In genomic region chr16:87051526-87052320, GRCh38 we compare ENCODE assay signal across 26 cellular contexts.
"Had no signal": no experiment of that assay in that cellular context is flagged by ENCODE, and none has a peak within 500 bp of the region (broad histone marks: within the 10 kb centered on the region; RNA-seq: fewer than 3 reads in every experiment).

No MANE protein-coding gene starts in this region.

- DNase-seq: activated B cell treated with CpG ODN at 0.5 μM for 24 hours; activated CD4-positive, alpha-beta memory T cell treated with anti-CD3 and anti-CD28 coated beads for 36 hours; activated CD4-positive, alpha-beta T cell treated with anti-CD3 and anti-CD28 coated beads, Interleukin-2, amount 10 ng/mL, durations not matched to agents 7 days and 5 days; activated naive CD4-positive, alpha-beta T cell; activated naive CD8-positive, alpha-beta T cell treated with anti-CD3 and anti-CD28 coated beads, Interleukin-2, amount 50 U/mL, for 24 hours; activated T-cell treated with anti-CD3 and anti-CD28 coated beads, Interleukin-2, amount 50 U/mL, for 72 hours; amniotic stem cell; body of pancreas; NCI-H1092; NCI-H1417; NCI-H2029 treated with DMSO at 0.1 percent for 48 hours; NCI-H446; NCI-H526; NCI-H82; RPMI8226; T-cell; T-helper 2 cell; T1000 had no signal

- H3K4me3 Mint-ChIP-seq: activated B cell treated with CpG ODN at 0.5 μM for 24 hours; activated CD4-positive, alpha-beta memory T cell treated with anti-CD3 and anti-CD28 coated beads for 36 hours; activated CD4-positive, alpha-beta T cell treated with anti-CD3 and anti-CD28 coated beads, Interleukin-2, amount 10 ng/mL, durations not matched to agents 7 days and 5 days; activated naive CD8-positive, alpha-beta T cell treated with anti-CD3 and anti-CD28 coated beads, Interleukin-2, amount 50 U/mL, for 24 hours; activated T-cell treated with anti-CD3 and anti-CD28 coated beads, Interleukin-2, amount 50 U/mL, for 72 hours; central memory CD8-positive, alpha-beta T cell; T-cell had no signal

- H3K27me3 Mint-ChIP-seq: activated CD4-positive, alpha-beta T cell treated with anti-CD3 and anti-CD28 coated beads, Interleukin-2, amount 10 ng/mL, durations not matched to agents 7 days and 5 days had no signal

- H3K27me3 ChIP-seq: ascending aorta had no signal

- H3K4me1 ChIP-seq: ascending aorta had no signal

- H3K36me3 ChIP-seq: ascending aorta had no signal

- H3K4me1 Mint-ChIP-seq: activated B cell treated with CpG ODN at 0.5 μM for 24 hours; activated CD4-positive, alpha-beta T cell treated with anti-CD3 and anti-CD28 coated beads, Interleukin-2, amount 10 ng/mL, durations not matched to agents 7 days and 5 days; activated naive CD8-positive, alpha-beta T cell treated with anti-CD3 and anti-CD28 coated beads, Interleukin-2, amount 50 U/mL, for 24 hours; central memory CD8-positive, alpha-beta T cell; T-cell had no signal

- H3K9me3 Mint-ChIP-seq: activated CD4-positive, alpha-beta memory T cell treated with anti-CD3 and anti-CD28 coated beads for 36 hours; activated CD4-positive, alpha-beta T cell treated with anti-CD3 and anti-CD28 coated beads, Interleukin-2, amount 10 ng/mL, durations not matched to agents 7 days and 5 days; activated T-helper 2 cell treated with anti-CD3 and anti-CD28 coated beads, Interferon-gamma antibody, Interleukin-2, Interleukin-4, amounts not matched to agents 10 μg/mL and 5 μg/mL and 100 μg/mL, durations not matched to agents 14 hours and 24 hours and 36 hours; central memory CD8-positive, alpha-beta T cell had no signal

- ATAC-seq: activated naive CD4-positive, alpha-beta T cell treated with anti-CD3 and anti-CD28 coated beads, Interleukin-2, amount 50 U/mL, for 72 hours; activated naive CD8-positive, alpha-beta T cell treated with anti-CD3 and anti-CD28 coated beads, Interleukin-2, amount 50 U/mL, for 24 hours; activated T-cell treated with anti-CD3 and anti-CD28 coated beads, Interleukin-2, amount 50 U/mL, for 72 hours; body of pancreas; Panc1; Right ventricle myocardium inferior; T-cell had no signal

- H3K27ac Mint-ChIP-seq: activated B cell treated with CpG ODN at 0.5 μM for 24 hours; activated CD4-positive, alpha-beta memory T cell treated with anti-CD3 and anti-CD28 coated beads for 36 hours; activated CD4-positive, alpha-beta T cell treated with anti-CD3 and anti-CD28 coated beads, Interleukin-2, amount 10 ng/mL, durations not matched to agents 7 days and 5 days; activated naive CD4-positive, alpha-beta T cell treated with anti-CD3 and anti-CD28 coated beads, Interleukin-2, amount 50 U/mL, for 72 hours; activated naive CD8-positive, alpha-beta T cell treated with anti-CD3 and anti-CD28 coated beads, Interleukin-2, amount 50 U/mL, for 24 hours; activated T-cell treated with anti-CD3 and anti-CD28 coated beads, Interleukin-2, amount 50 U/mL, for 72 hours; activated T-helper 2 cell treated with anti-CD3 and anti-CD28 coated beads, Interferon-gamma antibody, Interleukin-2, Interleukin-4, amounts not matched to agents 10 μg/mL and 5 μg/mL and 100 μg/mL, durations not matched to agents 14 hours and 24 hours and 36 hours; T-cell had no signal

- H3K4me3 ChIP-seq: ascending aorta, body of pancreas, SK-N-MC had no signal

- H3K36me3 Mint-ChIP-seq: activated CD4-positive, alpha-beta memory T cell treated with anti-CD3 and anti-CD28 coated beads for 36 hours; T-cell had no signal

- H3K27ac ChIP-seq: ascending aorta, body of pancreas, KMS-11, SK-N-MC had no signal

- H3K9me3 ChIP-seq: ascending aorta, body of pancreas had no signal
